ENCODE assay signal across 23 cellular contexts in the genomic region with DNA sequence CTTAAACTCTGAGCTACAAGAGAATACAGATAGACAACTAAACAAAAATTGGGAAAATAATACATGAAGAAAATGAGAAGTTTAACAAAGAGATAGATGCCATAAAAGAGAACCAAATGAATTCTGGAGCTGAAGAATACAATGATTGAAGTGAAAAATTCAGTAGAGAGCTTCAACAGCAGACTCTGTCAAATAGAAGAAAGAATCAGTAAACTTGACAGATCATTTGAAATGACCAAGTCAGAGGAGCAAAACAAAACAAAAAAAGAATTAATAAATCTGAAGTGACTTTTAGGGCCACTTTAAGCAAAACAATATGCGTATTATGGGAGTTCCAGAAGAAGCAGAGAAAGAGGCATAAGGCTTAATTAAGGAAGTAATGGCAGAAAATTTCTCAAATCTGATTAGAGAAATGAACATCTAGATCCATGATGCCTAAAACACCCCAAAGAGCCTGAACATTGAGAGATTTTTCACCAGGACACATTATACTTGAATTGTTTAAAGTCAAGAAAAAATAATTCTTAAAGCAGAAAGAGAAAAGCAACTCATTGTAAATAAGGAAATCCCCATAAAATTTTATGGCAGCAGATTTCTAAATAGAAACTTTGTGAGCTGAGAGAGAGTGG.
"Had no signal": no experiment of that assay in that cellular context is flagged by ENCODE, and none has a peak within 500 bp of the region (broad histone marks: within the 10 kb centered on the region; RNA-seq: fewer than 3 reads in every experiment).

No MANE protein-coding gene starts in this region.

- H3K4me1 ChIP-seq: right atrium auricular region, suprapubic skin, tibial artery had no signal

- H3K36me3 ChIP-seq: ovary, right atrium auricular region, spleen, suprapubic skin, thoracic aorta, tibial artery, upper lobe of right lung had no signal

- H3K79me2 ChIP-seq: hepatocyte had no signal

- H3K4me2 ChIP-seq: hepatocyte had no signal

- ATAC-seq: mucosa of descending colon; naive thymus-derived CD4-positive, alpha-beta T cell; natural killer cell treated with Interleukin-12 subunit alpha and Interleukin-12 subunit beta and Interleukin-15 and Interleukin-18, amount 100 ng/mL, for 72 hours; sciatic nerve; stimulated activated effector memory CD8-positive, alpha-beta T cell treated with anti-CD3 and anti-CD28 coated beads, Interleukin-12 subunit alpha, Interleukin-12 subunit beta, amount 100 ng/mL, for 72 hours; upper lobe of right lung had no signal

- H3K27ac ChIP-seq: hepatocyte, left ventricle myocardium inferior, ovary, right atrium auricular region, spleen, suprapubic skin, thoracic aorta, tibial artery, upper lobe of right lung had no signal

- H3K27me3 ChIP-seq: hepatocyte, ovary, right atrium auricular region, spleen, suprapubic skin, tibial artery, upper lobe of right lung had no signal

- H2AFZ ChIP-seq: hepatocyte had no signal

- H3K4me3 ChIP-seq: hepatocyte, left ventricle myocardium inferior, lung, mucosa of descending colon, ovary, right atrium auricular region, spleen, suprapubic skin, thoracic aorta, tibial artery, upper lobe of right lung had no signal

- H3K9me3 ChIP-seq: ovary, upper lobe of right lung had no signal

- FAIRE-seq: small intestine, urothelium cell line had no signal

- DNase-seq: islet precursor cell; left ventricle myocardium inferior; mesendoderm; midbrain; mucosa of descending colon; naive thymus-derived CD4-positive, alpha-beta T cell; ovary; small intestine; spleen; stimulated activated CD4-positive, alpha-beta T cell treated with anti-CD3 and anti-CD28 coated beads, Interleukin-4, amount 100 ng/mL, for 24 hours; stimulated activated naive CD4-positive, alpha-beta T cell; tibial artery; trophoblast cell; upper lobe of right lung had no signal
